In genomic region chr13:80118099-80118498, GRCh38 we compare ENCODE assay signal across 34 cellular contexts.
"Had no signal": no experiment of that assay in that cellular context is flagged by ENCODE, and none has a peak within 500 bp of the region (broad histone marks: within the 10 kb centered on the region; RNA-seq: fewer than 3 reads in every experiment).

No MANE protein-coding gene starts in this region.

- H3K27ac ChIP-seq: KMS-11 had no signal

- H3K4me3 ChIP-seq: MG63 had no signal

- H3K36me3 ChIP-seq: MG63 had no signal

- H3K9ac ChIP-seq: KMS-11 had no signal

- DNase-seq: Karpas-422, Kasumi-1, MG63, MM.1S, MV-4-11, NCI-H1048, NCI-H1092, NCI-H1092 treated with DMSO at 0.1 percent for 48 hours, NCI-H1105, NCI-H1105 treated with DMSO at 0.1 percent for 48 hours, NCI-H1417, NCI-H1417 treated with DMSO at 0.1 percent for 48 hours, NCI-H1436, NCI-H1436 treated with DMSO at 0.1 percent for 48 hours, NCI-H146, NCI-H1694, NCI-H1694 treated with DMSO at 0.1 percent for 48 hours, NCI-H187, NCI-H187 treated with DMSO at 0.1 percent for 48 hours, NCI-H1930, NCI-H2029, NCI-H2029 treated with DMSO at 0.1 percent for 48 hours, NCI-H2081, NCI-H2081 treated with DMSO at 0.1 percent for 48 hours, NCI-H2107, NCI-H2171, NCI-H2171 treated with DMSO at 0.1 percent for 48 hours, NCI-H2227 treated with DMSO at 0.1 percent for 48 hours, NCI-H226, NCI-H345, NCI-H446, NCI-H446 treated with DMSO at 0.1 percent for 48 hours, NCI-H510A had no signal

- H3K4me2 ChIP-seq: KMS-11 had no signal

- H3K27me3 ChIP-seq: MG63 had no signal

- H3K9me3 ChIP-seq: MG63 had no signal
